8 cellular contexts compared by ENCODE assay signal in the genomic region with DNA sequence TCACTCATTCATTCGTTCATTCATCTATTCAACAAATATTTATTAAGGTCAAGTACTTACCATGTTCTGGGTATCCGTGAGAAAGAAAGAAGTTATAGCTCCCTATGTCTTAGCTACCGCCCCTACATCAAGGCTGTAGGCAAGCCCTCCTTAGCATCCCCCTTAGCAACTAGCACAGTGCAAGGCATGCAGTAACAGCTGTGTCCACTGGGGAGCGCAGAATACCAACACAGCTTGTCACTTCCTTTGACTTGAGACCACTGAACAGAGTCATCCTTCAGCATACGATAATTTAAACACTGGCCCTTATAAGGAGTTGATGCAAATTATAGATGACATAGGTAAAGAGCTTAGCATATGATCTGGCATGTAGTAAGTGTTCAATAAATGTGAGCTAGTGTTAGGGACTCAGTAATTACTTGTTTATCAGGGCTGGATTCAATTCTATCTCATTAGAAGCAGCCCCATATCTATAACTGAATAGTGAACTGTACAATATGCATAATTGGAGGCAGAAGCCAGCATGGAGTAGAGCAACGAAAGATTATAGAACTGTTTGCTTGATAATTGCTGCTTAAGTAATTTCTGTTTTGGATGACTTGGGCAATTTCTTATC. TPM values are rescaled to one million over a fixed set of nuclear protein-coding genes. Genes with fewer than 3 reads are reported as not detected.
DNase-seq lines count a peak whose midpoint lies in the region; ATAC-seq, FAIRE-seq and TF ChIP-seq lines count a peak whose summit lies in the region.

No MANE protein-coding gene starts in this region.

- H3K27ac Mint-ChIP-seq in activated B cell treated with CpG ODN at 0.5 μM for 24 hours (no peak overlapping the region), chondrocyte (ENCODE audit: unreplicated experiment) (no peak overlapping the region)

- H3K4me1 Mint-ChIP-seq in activated B cell treated with CpG ODN at 0.5 μM for 24 hours (no peaks in the 10 kb centered on the region), chondrocyte (ENCODE audit: low read depth) (no peaks in the 10 kb centered on the region)

- no peak for TF ChIP-seq CTCF in activated B cell treated with CpG ODN at 0.5 μM for 24 hours (IDR thresholded peaks at IDR 0.05)
- TF ChIP-seq CTCF in chondrocyte (IDR thresholded peaks at IDR 0.05), result peak; percentile 81
- no peak for TF ChIP-seq CTCF in lower leg skin (IDR thresholded peaks at IDR 0.05)

- POLR2A ChIA-PET in activated B cell treated with CpG ODN at 0.5 μM for 24 hours (lab: Charles Lee), result interaction anchor here (0.6 kb wide), 1 partner anchor 44 kb away, joined by 9 read pairs; no protein-coding TSS in a partner anchor

- CTCF ChIA-PET in activated B cell treated with CpG ODN at 0.5 μM for 24 hours (lab: Charles Lee), result interaction anchor here (0.7 to 1.4 kb wide), 8 partner anchors 11 to 862 kb away, joined by 3 to 7 read pairs (median 3); no protein-coding TSS in a partner anchor

- no peak overlapping the region for H3K4me3 ChIP-seq in lower leg skin (ENCODE audit: low read depth, poor library complexity, severe bottlenecking)

- DNase-seq in LoVo (ENCODE audit: low spot score) (peak; percentile 4), activated B cell treated with CpG ODN at 0.5 μM for 24 hours (peak; percentile 14), chondrocyte (ENCODE audit: low spot score) (no peak), lower leg skin (ENCODE audit: low spot score in 2 of 2) (peak; percentile 16 to 86), T1000 (lab: John Stamatoyannopoulos, UW) (no peak)
- peak; percentile 4 to 9 for DNase-seq in stimulated activated CD8-positive, alpha-beta memory T cell treated with anti-CD3 and anti-CD28 coated beads, Interleukin-2, amount 100 ng/mL, for 1 hour (ENCODE audit: low read depth in 2 of 2)

- 16 to 17% methylated on average over 6 of the region's 6 CpGs for WGBS in lower leg skin, 2 donors

- peak; percentile 73 for FAIRE-seq in G401.6 (lab: Jason Lieb, UNC)

- no peak for TF ChIP-seq POLR2A in lower leg skin (IDR thresholded peaks at IDR 0.05)

- H3K27me3 Mint-ChIP-seq in activated B cell treated with CpG ODN at 0.5 μM for 24 hours (peaks cover 2% of the 10 kb centered on the region), chondrocyte (ENCODE audit: low read depth) (peaks cover 5% of the 10 kb centered on the region)

- ATAC-seq in GM21529 (IDR thresholded peaks at IDR 0.05; ENCODE audit: unreplicated experiment) (peak; percentile 98), activated B cell treated with CpG ODN at 0.5 μM for 24 hours (ENCODE audit: low read depth) (peak; percentile 86)

- H3K9me3 Mint-ChIP-seq in activated B cell treated with CpG ODN at 0.5 μM for 24 hours (no peaks in the 10 kb centered on the region), chondrocyte (ENCODE audit: low read depth) (no peaks in the 10 kb centered on the region)

- H3K36me3 Mint-ChIP-seq in activated B cell treated with CpG ODN at 0.5 μM for 24 hours (ENCODE audit: low read depth) (no peaks in the 10 kb centered on the region), chondrocyte (ENCODE audit: low read depth) (no peaks in the 10 kb centered on the region)

- H3K4me3 Mint-ChIP-seq in activated B cell treated with CpG ODN at 0.5 μM for 24 hours (no peak overlapping the region), chondrocyte (ENCODE audit: unreplicated experiment) (no peak overlapping the region)

- intact Hi-C loops in activated B cell treated with CpG ODN at 0.5 μM for 24 hours (cut with micrococcal nuclease) (loop anchor here (1.0 to 5.0 kb wide), 3 partner anchors 100 to 147 kb away; no protein-coding TSS in a partner anchor), lower leg skin (cut with DNase I; ENCODE audit: low total_unique reads) (no loop called here)

RNA-seq across cellular contexts. Expression of a gene that starts 8.7 kb away (rescaled TPM):
- total RNA-seq in activated B cell treated with CpG ODN at 0.5 μM for 24 hours, result not detected in 2 replicates
- not detected in 3 replicates for total RNA-seq in chondrocyte
- total RNA-seq in lower leg skin, result under 1 TPM in 2 of 4 donors, not detected in 2; 0.08 to 0.11 TPM

RNA-seq across cellular contexts. Expression of a gene that starts 46.1 kb away (rescaled TPM):
- total RNA-seq in activated B cell treated with CpG ODN at 0.5 μM for 24 hours (not detected in 2 replicates), chondrocyte (not detected in 3 replicates), lower leg skin (not detected)

Comparison
In these comparisons a context has a peak if more than half of its experiments do, and no peak if none do; other contexts are left out.
1. DNase-seq: peak in LoVo (single experiment), activated B cell treated with CpG ODN at 0.5 μM for 24 hours (single experiment), lower leg skin (2 of 2) and stimulated activated CD8-positive, alpha-beta memory T cell treated with anti-CD3 and anti-CD28 coated beads, Interleukin-2, amount 100 ng/mL, for 1 hour (2 of 2); none in chondrocyte (single experiment) and T1000 (single experiment).